Comparison of ENCODE assay signal across 2 cellular contexts in the genomic region with DNA sequence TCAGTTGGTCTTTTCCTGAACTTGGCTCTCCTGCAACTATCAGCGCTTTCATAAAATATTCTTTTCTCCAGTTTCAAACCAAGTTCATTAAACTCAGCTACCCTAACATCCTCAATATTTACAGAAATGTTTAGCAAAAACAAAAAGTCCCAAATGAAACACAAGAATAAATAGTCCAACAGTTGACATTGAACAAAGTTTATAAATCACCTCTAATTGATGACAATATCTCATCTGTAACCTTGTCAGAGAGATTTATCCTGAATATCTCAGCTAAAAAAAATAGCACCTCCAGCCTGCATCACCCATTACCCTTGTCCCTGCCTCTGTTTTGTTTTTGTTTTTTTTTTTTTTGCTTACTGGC.
TF ChIP-seq lines count a peak whose summit lies in the region.

No MANE protein-coding gene starts in this region.

TF ChIP-seq in SK-N-SH, 30 proteins besides CTCF, POLR2A, EP300 and RAD21 (continued from another document):
- TF ChIP-seq, protein P1, sequence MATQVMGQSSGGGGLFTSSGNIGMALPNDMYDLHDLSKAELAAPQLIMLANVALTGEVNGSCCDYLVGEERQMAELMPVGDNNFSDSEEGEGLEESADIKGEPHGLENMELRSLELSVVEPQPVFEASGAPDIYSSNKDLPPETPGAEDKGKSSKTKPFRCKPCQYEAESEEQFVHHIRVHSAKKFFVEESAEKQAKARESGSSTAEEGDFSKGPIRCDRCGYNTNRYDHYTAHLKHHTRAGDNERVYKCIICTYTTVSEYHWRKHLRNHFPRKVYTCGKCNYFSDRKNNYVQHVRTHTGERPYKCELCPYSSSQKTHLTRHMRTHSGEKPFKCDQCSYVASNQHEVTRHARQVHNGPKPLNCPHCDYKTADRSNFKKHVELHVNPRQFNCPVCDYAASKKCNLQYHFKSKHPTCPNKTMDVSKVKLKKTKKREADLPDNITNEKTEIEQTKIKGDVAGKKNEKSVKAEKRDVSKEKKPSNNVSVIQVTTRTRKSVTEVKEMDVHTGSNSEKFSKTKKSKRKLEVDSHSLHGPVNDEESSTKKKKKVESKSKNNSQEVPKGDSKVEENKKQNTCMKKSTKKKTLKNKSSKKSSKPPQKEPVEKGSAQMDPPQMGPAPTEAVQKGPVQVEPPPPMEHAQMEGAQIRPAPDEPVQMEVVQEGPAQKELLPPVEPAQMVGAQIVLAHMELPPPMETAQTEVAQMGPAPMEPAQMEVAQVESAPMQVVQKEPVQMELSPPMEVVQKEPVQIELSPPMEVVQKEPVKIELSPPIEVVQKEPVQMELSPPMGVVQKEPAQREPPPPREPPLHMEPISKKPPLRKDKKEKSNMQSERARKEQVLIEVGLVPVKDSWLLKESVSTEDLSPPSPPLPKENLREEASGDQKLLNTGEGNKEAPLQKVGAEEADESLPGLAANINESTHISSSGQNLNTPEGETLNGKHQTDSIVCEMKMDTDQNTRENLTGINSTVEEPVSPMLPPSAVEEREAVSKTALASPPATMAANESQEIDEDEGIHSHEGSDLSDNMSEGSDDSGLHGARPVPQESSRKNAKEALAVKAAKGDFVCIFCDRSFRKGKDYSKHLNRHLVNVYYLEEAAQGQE (IDR thresholded peaks at IDR 0.05; ENCODE audit: low read depth, low read length), result no peak

TF ChIP-seq in SK-N-SH treated with all-trans-retinoic acid at 6 μM for 48 hours, 23 proteins besides CTCF, POLR2A, EP300 and RAD21 (continued from another document):
- no peak for TF ChIP-seq ZNF565 (CRISPR knock-in tag; conservative IDR thresholded peaks at IDR 0.05; ENCODE audit: low read depth)
- TF ChIP-seq, protein P2, sequence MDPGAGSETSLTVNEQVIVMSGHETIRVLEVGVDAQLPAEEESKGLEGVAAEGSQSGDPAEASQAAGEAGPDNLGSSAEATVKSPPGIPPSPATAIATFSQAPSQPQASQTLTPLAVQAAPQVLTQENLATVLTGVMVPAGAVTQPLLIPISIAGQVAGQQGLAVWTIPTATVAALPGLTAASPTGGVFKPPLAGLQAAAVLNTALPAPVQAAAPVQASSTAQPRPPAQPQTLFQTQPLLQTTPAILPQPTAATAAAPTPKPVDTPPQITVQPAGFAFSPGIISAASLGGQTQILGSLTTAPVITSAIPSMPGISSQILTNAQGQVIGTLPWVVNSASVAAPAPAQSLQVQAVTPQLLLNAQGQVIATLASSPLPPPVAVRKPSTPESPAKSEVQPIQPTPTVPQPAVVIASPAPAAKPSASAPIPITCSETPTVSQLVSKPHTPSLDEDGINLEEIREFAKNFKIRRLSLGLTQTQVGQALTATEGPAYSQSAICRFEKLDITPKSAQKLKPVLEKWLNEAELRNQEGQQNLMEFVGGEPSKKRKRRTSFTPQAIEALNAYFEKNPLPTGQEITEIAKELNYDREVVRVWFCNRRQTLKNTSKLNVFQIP (CRISPR knock-in tag; IDR thresholded peaks at IDR 0.05; ENCODE audit: borderline replicate concordance, low read depth), result no peak
- TF ChIP-seq, protein P3, sequence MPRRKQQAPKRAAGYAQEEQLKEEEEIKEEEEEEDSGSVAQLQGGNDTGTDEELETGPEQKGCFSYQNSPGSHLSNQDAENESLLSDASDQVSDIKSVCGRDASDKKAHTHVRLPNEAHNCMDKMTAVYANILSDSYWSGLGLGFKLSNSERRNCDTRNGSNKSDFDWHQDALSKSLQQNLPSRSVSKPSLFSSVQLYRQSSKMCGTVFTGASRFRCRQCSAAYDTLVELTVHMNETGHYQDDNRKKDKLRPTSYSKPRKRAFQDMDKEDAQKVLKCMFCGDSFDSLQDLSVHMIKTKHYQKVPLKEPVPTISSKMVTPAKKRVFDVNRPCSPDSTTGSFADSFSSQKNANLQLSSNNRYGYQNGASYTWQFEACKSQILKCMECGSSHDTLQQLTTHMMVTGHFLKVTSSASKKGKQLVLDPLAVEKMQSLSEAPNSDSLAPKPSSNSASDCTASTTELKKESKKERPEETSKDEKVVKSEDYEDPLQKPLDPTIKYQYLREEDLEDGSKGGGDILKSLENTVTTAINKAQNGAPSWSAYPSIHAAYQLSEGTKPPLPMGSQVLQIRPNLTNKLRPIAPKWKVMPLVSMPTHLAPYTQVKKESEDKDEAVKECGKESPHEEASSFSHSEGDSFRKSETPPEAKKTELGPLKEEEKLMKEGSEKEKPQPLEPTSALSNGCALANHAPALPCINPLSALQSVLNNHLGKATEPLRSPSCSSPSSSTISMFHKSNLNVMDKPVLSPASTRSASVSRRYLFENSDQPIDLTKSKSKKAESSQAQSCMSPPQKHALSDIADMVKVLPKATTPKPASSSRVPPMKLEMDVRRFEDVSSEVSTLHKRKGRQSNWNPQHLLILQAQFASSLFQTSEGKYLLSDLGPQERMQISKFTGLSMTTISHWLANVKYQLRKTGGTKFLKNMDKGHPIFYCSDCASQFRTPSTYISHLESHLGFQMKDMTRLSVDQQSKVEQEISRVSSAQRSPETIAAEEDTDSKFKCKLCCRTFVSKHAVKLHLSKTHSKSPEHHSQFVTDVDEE (CRISPR knock-in tag; IDR thresholded peaks at IDR 0.05), result no peak
- no peak for TF ChIP-seq ZFP30 (CRISPR knock-in tag; IDR thresholded peaks at IDR 0.05)
- TF ChIP-seq, protein P4, sequence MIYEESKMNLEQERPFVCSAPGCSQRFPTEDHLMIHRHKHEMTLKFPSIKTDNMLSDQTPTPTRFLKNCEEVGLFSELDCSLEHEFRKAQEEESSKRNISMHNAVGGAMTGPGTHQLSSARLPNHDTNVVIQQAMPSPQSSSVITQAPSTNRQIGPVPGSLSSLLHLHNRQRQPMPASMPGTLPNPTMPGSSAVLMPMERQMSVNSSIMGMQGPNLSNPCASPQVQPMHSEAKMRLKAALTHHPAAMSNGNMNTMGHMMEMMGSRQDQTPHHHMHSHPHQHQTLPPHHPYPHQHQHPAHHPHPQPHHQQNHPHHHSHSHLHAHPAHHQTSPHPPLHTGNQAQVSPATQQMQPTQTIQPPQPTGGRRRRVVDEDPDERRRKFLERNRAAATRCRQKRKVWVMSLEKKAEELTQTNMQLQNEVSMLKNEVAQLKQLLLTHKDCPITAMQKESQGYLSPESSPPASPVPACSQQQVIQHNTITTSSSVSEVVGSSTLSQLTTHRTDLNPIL (CRISPR knock-in tag; IDR thresholded peaks at IDR 0.05; ENCODE audit: low read depth), result no peak
- TF ChIP-seq ARNTL (CRISPR knock-in tag; IDR thresholded peaks at IDR 0.05; ENCODE audit: borderline replicate concordance, low read depth), result no peak
- no peak for TF ChIP-seq ZC3H10 (CRISPR knock-in tag; IDR thresholded peaks at IDR 0.05)
- TF ChIP-seq ESRRG (CRISPR knock-in tag; IDR thresholded peaks at IDR 0.05), result no peak
- TF ChIP-seq BACH2 (CRISPR knock-in tag; IDR thresholded peaks at IDR 0.05; ENCODE audit: borderline replicate concordance), result no peak
- no peak for TF ChIP-seq TOX (CRISPR knock-in tag; IDR thresholded peaks at IDR 0.05; ENCODE audit: borderline replicate concordance)
TF ChIP-seq in SK-N-SH treated with all-trans-retinoic acid at 6 μM for 48 hours: peak in this region for 0.
